Comparison of ENCODE assay signal across 15 cellular contexts in genomic region chr16:68369168-68369567, GRCh38. TPM values are rescaled to one million over a fixed set of nuclear protein-coding genes. Genes with fewer than 3 reads are reported as not detected.
A peak's percentile ranks its signal among the peaks of the same experiment; 100 is the strongest.
DNase-seq lines count a peak whose midpoint lies in the region; ATAC-seq and TF ChIP-seq lines count a peak whose summit lies in the region.
"Had no signal": no experiment of that assay in that cellular context is flagged by ENCODE, and none has a peak within 500 bp of the region (broad histone marks: within the 10 kb centered on the region; RNA-seq: fewer than 3 reads in every experiment).

No MANE protein-coding gene starts in this region.

- H3K27ac ChIP-seq in coronary artery = no peak overlapping the region
- H3K27ac ChIP-seq: breast epithelium, esophagus muscularis mucosa had no signal

- no peak for DNase-seq in activated CD4-positive, alpha-beta T cell treated with anti-CD3 and anti-CD28 coated beads, Interleukin-2, amount 10 ng/mL, durations not matched to agents 7 days and 5 days
- no peak for DNase-seq in activated CD4-positive, alpha-beta T cell treated with anti-CD3 and anti-CD28 coated beads, Interleukin-2, amount 50 U/mL, for 4 hours
- DNase-seq in GM20000 (ENCODE audit: low spot score) (peak; percentile 45), natural killer cell (no peak), NCI-H2107 (lab: John Stamatoyannopoulos, UW) (no peak), coronary artery (ENCODE audit: low spot score) (no peak)
- no peak for DNase-seq in activated CD8-positive, alpha-beta T cell treated with anti-CD3 and anti-CD28 coated beads, Interleukin-2, amount 10 ng/mL, durations not matched to agents 7 days and 5 days
- DNase-seq: COR-L47, H9, MG63, NCI-H526 treated with DMSO at 0.1 percent for 48 hours had no signal

- H3K27me3 Mint-ChIP-seq in activated CD4-positive, alpha-beta T cell treated with anti-CD3 and anti-CD28 coated beads, Interleukin-2, amount 10 ng/mL, durations not matched to agents 7 days and 5 days = peaks cover 33% of the 10 kb centered on the region
- peaks cover 31% of the 10 kb centered on the region for H3K27me3 Mint-ChIP-seq in activated CD8-positive, alpha-beta T cell treated with anti-CD3 and anti-CD28 coated beads, Interleukin-2, amount 10 ng/mL, durations not matched to agents 7 days and 5 days (ENCODE audit: low read depth)
- H3K27me3 Mint-ChIP-seq in natural killer cell (ENCODE audit: low read depth in 2 of 2) = peaks cover 0 to 7% of the 10 kb centered on the region in 2 donors

- no peak for ATAC-seq in activated CD8-positive, alpha-beta T cell treated with anti-CD3 and anti-CD28 coated beads, Interleukin-2, amount 10 ng/mL, durations not matched to agents 7 days and 5 days
- no peak for ATAC-seq in natural killer cell
- no peak for ATAC-seq in HG02763 (IDR thresholded peaks at IDR 0.05; ENCODE audit: unreplicated experiment)

- intact Hi-C loops in natural killer cell (cut with micrococcal nuclease) = loop anchor here (5.0 kb wide), 1 partner anchor 143 kb away; no protein-coding TSS in a partner anchor

- H3K9me3 Mint-ChIP-seq in activated CD4-positive, alpha-beta T cell treated with anti-CD3 and anti-CD28 coated beads, Interleukin-2, amount 10 ng/mL, durations not matched to agents 7 days and 5 days = no peaks in the 10 kb centered on the region
- H3K9me3 Mint-ChIP-seq in activated CD8-positive, alpha-beta T cell treated with anti-CD3 and anti-CD28 coated beads, Interleukin-2, amount 10 ng/mL, durations not matched to agents 7 days and 5 days (ENCODE audit: insufficient read depth) = no peaks in the 10 kb centered on the region
- no peaks in the 10 kb centered on the region for H3K9me3 Mint-ChIP-seq in natural killer cell
- H3K9me3 Mint-ChIP-seq: H9, nephron had no signal

- H3K27ac Mint-ChIP-seq in activated CD4-positive, alpha-beta T cell treated with anti-CD3 and anti-CD28 coated beads, Interleukin-2, amount 10 ng/mL, durations not matched to agents 7 days and 5 days = no peak overlapping the region
- H3K27ac Mint-ChIP-seq in activated CD8-positive, alpha-beta T cell treated with anti-CD3 and anti-CD28 coated beads, Interleukin-2, amount 10 ng/mL, durations not matched to agents 7 days and 5 days = peak overlapping the region; percentile 71
- H3K27ac Mint-ChIP-seq in natural killer cell = peak overlapping the region; percentile 74 to 88
- H3K27ac Mint-ChIP-seq: nephron had no signal

- no peaks in the 10 kb centered on the region for H3K36me3 Mint-ChIP-seq in activated CD4-positive, alpha-beta T cell treated with anti-CD3 and anti-CD28 coated beads, Interleukin-2, amount 10 ng/mL, durations not matched to agents 7 days and 5 days (ENCODE audit: low read depth)
- peaks cover 7% of the 10 kb centered on the region for H3K36me3 Mint-ChIP-seq in activated CD8-positive, alpha-beta T cell treated with anti-CD3 and anti-CD28 coated beads, Interleukin-2, amount 10 ng/mL, durations not matched to agents 7 days and 5 days (ENCODE audit: low read depth)
- no peaks in the 10 kb centered on the region for H3K36me3 Mint-ChIP-seq in natural killer cell

- CTCF ChIA-PET in activated CD4-positive, alpha-beta T cell treated with anti-CD3 and anti-CD28 coated beads, Interleukin-2, amount 10 ng/mL, durations not matched to agents 7 days and 5 days (lab: Charles Lee) = interaction anchor here (0.7 to 4.9 kb wide), 6 partner anchors 9 to 85 kb away, joined by 3 to 32 read pairs (median 4); no protein-coding TSS in a partner anchor
- CTCF ChIA-PET in activated CD8-positive, alpha-beta T cell treated with anti-CD3 and anti-CD28 coated beads, Interleukin-2, amount 10 ng/mL, durations not matched to agents 7 days and 5 days (lab: Charles Lee) = interaction anchor here (0.9 to 5.0 kb wide), 13 partner anchors 9 to 141 kb away, joined by 3 to 34 read pairs (median 6); partner anchors contain the start of gene SLC7A6

- H3K4me3 ChIP-seq in coronary artery = no peak overlapping the region
- H3K4me3 ChIP-seq: breast epithelium, esophagus muscularis mucosa, MG63 had no signal

- peaks cover 42% of the 10 kb centered on the region for H3K4me1 Mint-ChIP-seq in activated CD4-positive, alpha-beta T cell treated with anti-CD3 and anti-CD28 coated beads, Interleukin-2, amount 10 ng/mL, durations not matched to agents 7 days and 5 days
- H3K4me1 Mint-ChIP-seq in activated CD8-positive, alpha-beta T cell treated with anti-CD3 and anti-CD28 coated beads, Interleukin-2, amount 10 ng/mL, durations not matched to agents 7 days and 5 days (ENCODE audit: low read depth) = peaks cover 53% of the 10 kb centered on the region
- peaks cover 38 to 64% of the 10 kb centered on the region in 2 donors for H3K4me1 Mint-ChIP-seq in natural killer cell

- POLR2A ChIA-PET in activated CD4-positive, alpha-beta T cell treated with anti-CD3 and anti-CD28 coated beads, Interleukin-2, amount 10 ng/mL, durations not matched to agents 7 days and 5 days (lab: Charles Lee) = interaction anchor here (0.6 kb wide), 1 partner anchor 8 kb away, joined by 3 read pairs; no protein-coding TSS in a partner anchor
- POLR2A ChIA-PET in activated CD8-positive, alpha-beta T cell treated with anti-CD3 and anti-CD28 coated beads, Interleukin-2, amount 10 ng/mL, durations not matched to agents 7 days and 5 days (lab: Charles Lee) = interaction anchor here (0.6 to 1.0 kb wide), 2 partner anchors 12 to 158 kb away, joined by 3 read pairs; no protein-coding TSS in a partner anchor

- TF ChIP-seq CTCF in GM20000 (IDR thresholded peaks at IDR 0.05; ENCODE audit: extremely low read depth, missing control alignments) = no peak
- no peak for TF ChIP-seq CTCF in natural killer cell (IDR thresholded peaks at IDR 0.05)
- TF ChIP-seq CTCF in coronary artery (IDR thresholded peaks at IDR 0.05) = no peak

- peak overlapping the region; percentile 42 for H3K4me3 Mint-ChIP-seq in activated CD4-positive, alpha-beta T cell treated with anti-CD3 and anti-CD28 coated beads, Interleukin-2, amount 10 ng/mL, durations not matched to agents 7 days and 5 days
- peak overlapping the region; percentile 61 for H3K4me3 Mint-ChIP-seq in activated CD8-positive, alpha-beta T cell treated with anti-CD3 and anti-CD28 coated beads, Interleukin-2, amount 10 ng/mL, durations not matched to agents 7 days and 5 days
- peak overlapping the region; percentile 76 for H3K4me3 Mint-ChIP-seq in natural killer cell
- H3K4me3 Mint-ChIP-seq: nephron had no signal

RNA-seq across cellular contexts. Expression of gene PRMT7, which starts 58.3 kb away (rescaled TPM):
- 10 to 100 TPM; 76.9 TPM for total RNA-seq in activated CD4-positive, alpha-beta T cell treated with anti-CD3 and anti-CD28 coated beads, Interleukin-2, amount 10 ng/mL, durations not matched to agents 7 days and 5 days
- total RNA-seq in activated CD8-positive, alpha-beta T cell treated with anti-CD3 and anti-CD28 coated beads, Interleukin-2, amount 10 ng/mL, durations not matched to agents 7 days and 5 days = 10 to 100 TPM; 70.4 to 73.2 TPM
- total RNA-seq in natural killer cell = 10 to 100 TPM; 60.7 to 84.7 (median 68.2) TPM

RNA-seq across cellular contexts. Expression of gene SLC7A6OS, which starts 58.4 kb away (rescaled TPM):
- 10 to 100 TPM; 25.9 to 28.6 TPM for total RNA-seq in activated CD4-positive, alpha-beta T cell treated with anti-CD3 and anti-CD28 coated beads, Interleukin-2, amount 10 ng/mL, durations not matched to agents 7 days and 5 days
- 10 to 100 TPM; 26.3 to 30.7 TPM for total RNA-seq in activated CD8-positive, alpha-beta T cell treated with anti-CD3 and anti-CD28 coated beads, Interleukin-2, amount 10 ng/mL, durations not matched to agents 7 days and 5 days
- 10 to 100 TPM; 46.3 to 57.3 (median 56.1) TPM for total RNA-seq in natural killer cell
